15 cellular contexts compared by ENCODE assay signal in the genomic region with DNA sequence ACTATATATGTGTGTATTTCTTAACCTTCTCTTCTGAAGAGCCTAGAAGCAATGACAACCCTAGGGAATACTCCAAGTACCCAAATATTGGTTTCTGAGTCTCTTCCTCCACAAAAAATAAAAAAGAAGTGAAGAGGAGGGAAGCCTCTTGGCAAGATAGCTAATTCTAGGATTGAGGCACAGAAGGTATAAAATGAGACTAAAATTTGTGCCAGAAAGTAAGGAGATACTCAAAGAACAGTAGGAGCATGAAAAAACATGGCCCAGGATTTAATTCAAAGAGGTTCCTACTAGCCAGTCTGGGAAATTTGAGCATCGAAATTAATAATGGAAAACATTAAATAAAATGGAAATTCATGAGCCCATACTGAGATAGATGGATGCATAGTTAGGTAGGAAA.
DNase-seq lines count a peak whose midpoint lies in the region; ATAC-seq lines count a peak whose summit lies in the region.
"Had no signal": no experiment of that assay in that cellular context is flagged by ENCODE, and none has a peak within 500 bp of the region (broad histone marks: within the 10 kb centered on the region; RNA-seq: fewer than 3 reads in every experiment).

No MANE protein-coding gene starts in this region.

- H3K4me1 Mint-ChIP-seq in activated CD8-positive, alpha-beta T cell treated with anti-CD3 and anti-CD28 coated beads, Interleukin-2, amount 10 ng/mL, durations not matched to agents 7 days and 5 days (ENCODE audit: low read depth) = peaks cover 2% of the 10 kb centered on the region
- H3K4me1 Mint-ChIP-seq: GM23338, H9 had no signal

- H3K4me3 Mint-ChIP-seq in activated CD8-positive, alpha-beta T cell treated with anti-CD3 and anti-CD28 coated beads, Interleukin-2, amount 10 ng/mL, durations not matched to agents 7 days and 5 days = no peak overlapping the region
- H3K4me3 Mint-ChIP-seq: B cell; CD4-positive, CD25-positive, alpha-beta regulatory T cell; CD8-positive, alpha-beta T cell; GM23338; H9 had no signal

- H3K9me3 Mint-ChIP-seq in activated CD8-positive, alpha-beta T cell treated with anti-CD3 and anti-CD28 coated beads, Interleukin-2, amount 10 ng/mL, durations not matched to agents 7 days and 5 days (ENCODE audit: insufficient read depth) = no peaks in the 10 kb centered on the region
- H3K9me3 Mint-ChIP-seq: CD8-positive, alpha-beta T cell; GM23338; H9 had no signal

- peak; percentile 14 for DNase-seq in DMS 273 (lab: John Stamatoyannopoulos, UW; ENCODE audit: unreplicated experiment)
- DNase-seq in DMS 273 treated with DMSO at 0.1 percent for 48 hours (lab: John Stamatoyannopoulos, UW) = no peak
- DNase-seq in NCI-H446 treated with DMSO at 0.1 percent for 48 hours (lab: John Stamatoyannopoulos, UW) = peak; percentile 78
- peak; percentile 14 for DNase-seq in middle frontal gyrus (ENCODE audit: extremely low spot score, low spot score)
- no peak for DNase-seq in activated CD8-positive, alpha-beta T cell treated with anti-CD3 and anti-CD28 coated beads, Interleukin-2, amount 10 ng/mL, durations not matched to agents 7 days and 5 days
- DNase-seq: Caco-2; CD4-positive, CD25-positive, alpha-beta regulatory T cell; CD8-positive, alpha-beta T cell; DMS53; DMS79 treated with DMSO at 0.1 percent for 48 hours; H9 had no signal

- H3K36me3 Mint-ChIP-seq in activated CD8-positive, alpha-beta T cell treated with anti-CD3 and anti-CD28 coated beads, Interleukin-2, amount 10 ng/mL, durations not matched to agents 7 days and 5 days (ENCODE audit: low read depth) = no peaks in the 10 kb centered on the region

- CTCF ChIA-PET in activated CD8-positive, alpha-beta T cell treated with anti-CD3 and anti-CD28 coated beads, Interleukin-2, amount 10 ng/mL, durations not matched to agents 7 days and 5 days (lab: Charles Lee) = no interaction called here

- no peak overlapping the region for H3K27ac Mint-ChIP-seq in activated CD8-positive, alpha-beta T cell treated with anti-CD3 and anti-CD28 coated beads, Interleukin-2, amount 10 ng/mL, durations not matched to agents 7 days and 5 days
- H3K27ac Mint-ChIP-seq: B cell; CD4-positive, CD25-positive, alpha-beta regulatory T cell; CD8-positive, alpha-beta T cell; GM23338; H9 had no signal

- POLR2A ChIA-PET in activated CD8-positive, alpha-beta T cell treated with anti-CD3 and anti-CD28 coated beads, Interleukin-2, amount 10 ng/mL, durations not matched to agents 7 days and 5 days (lab: Charles Lee) = no interaction called here

- no peaks in the 10 kb centered on the region for H3K27me3 Mint-ChIP-seq in activated CD8-positive, alpha-beta T cell treated with anti-CD3 and anti-CD28 coated beads, Interleukin-2, amount 10 ng/mL, durations not matched to agents 7 days and 5 days (ENCODE audit: low read depth)
- H3K27me3 Mint-ChIP-seq: B cell; CD4-positive, CD25-positive, alpha-beta regulatory T cell had no signal

- ATAC-seq in GM18873 (IDR thresholded peaks at IDR 0.05; ENCODE audit: low FRiP score, unreplicated experiment) = no peak
- ATAC-seq in activated CD8-positive, alpha-beta T cell treated with anti-CD3 and anti-CD28 coated beads, Interleukin-2, amount 10 ng/mL, durations not matched to agents 7 days and 5 days = no peak
- ATAC-seq: CD8-positive, alpha-beta T cell; GM23338; HCT116 had no signal

Comparison
In these comparisons a context has a peak if more than half of its experiments do, and no peak if none do; other contexts are left out.
1. DNase-seq: peak in DMS 273 (single experiment), NCI-H446 treated with DMSO at 0.1 percent for 48 hours (single experiment) and middle frontal gyrus (single experiment); none in DMS 273 treated with DMSO at 0.1 percent for 48 hours (single experiment) and activated CD8-positive, alpha-beta T cell treated with anti-CD3 and anti-CD28 coated beads, Interleukin-2, amount 10 ng/mL, durations not matched to agents 7 days and 5 days (single experiment).